1 cellular context compared by ENCODE assay signal in the genomic region with DNA sequence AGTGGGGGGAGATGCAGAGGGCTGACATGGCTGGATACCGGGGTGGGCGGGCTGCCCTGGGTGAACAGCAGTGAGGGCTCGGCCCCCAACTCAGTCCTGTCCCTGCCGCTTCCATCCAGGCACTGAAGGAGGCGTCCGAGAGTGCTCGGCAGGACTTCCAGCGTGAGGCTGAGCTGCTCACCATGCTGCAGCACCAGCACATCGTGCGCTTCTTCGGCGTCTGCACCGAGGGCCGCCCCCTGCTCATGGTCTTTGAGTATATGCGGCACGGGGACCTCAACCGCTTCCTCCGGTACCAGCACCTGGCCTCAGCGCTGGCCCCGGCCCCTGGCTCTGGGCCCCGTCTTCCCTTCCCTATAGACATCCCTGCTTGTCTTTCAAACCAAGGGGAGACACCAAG.
TF ChIP-seq lines count a peak whose summit lies in the region.

No MANE protein-coding gene starts in this region.

TF ChIP-seq in K562, 482 proteins besides CTCF, POLR2A, EP300 and RAD21:
- TF ChIP-seq ZNF668 (CRISPR knock-in tag; IDR thresholded peaks at IDR 0.05) = no peak
- peak; percentile 42; the same call in 1 of the 2 replicates for TF ChIP-seq POLR2G (IDR thresholded peaks at IDR 0.05; ENCODE audit: low read depth, low read length)
